ENCODE assay signal across 8 cellular contexts in genomic region chr6:78867020-78867369, GRCh38. TPM values are rescaled to one million over a fixed set of nuclear protein-coding genes. Genes with fewer than 3 reads are reported as not detected.
DNase-seq lines count a peak whose midpoint lies in the region; ATAC-seq and TF ChIP-seq lines count a peak whose summit lies in the region.

No MANE protein-coding gene starts in this region.

- H3K4me1 ChIP-seq in OCI-LY3 (ENCODE audit: low read length) (peaks cover 11% of the 10 kb centered on the region), osteoblast (ENCODE audit: insufficient read depth, low read length) (no peaks in the 10 kb centered on the region)

- H4K20me1 ChIP-seq in OCI-LY3 (ENCODE audit: insufficient read depth, low read length): no peaks in the 10 kb centered on the region
- no peaks in the 10 kb centered on the region for H4K20me1 ChIP-seq in osteoblast (ENCODE audit: insufficient read depth, low read length)

- no peak for DNase-seq in HFF-Myc (ENCODE audit: extremely low read depth, low read depth)
- no peak for DNase-seq in osteoblast (ENCODE audit: insufficient read length, low spot score, missing footprints)
- no peak for DNase-seq in RPMI8226
- no peak for DNase-seq in AG08395 (ENCODE audit: low spot score)
- DNase-seq in SHP77 treated with DMSO at 0.1 percent for 48 hours (lab: John Stamatoyannopoulos, UW): no peak

- H3K79me2 ChIP-seq in OCI-LY3 (ENCODE audit: low read length) (peaks cover 27% of the 10 kb centered on the region), osteoblast (ENCODE audit: insufficient read depth, low read length) (peaks cover 5% of the 10 kb centered on the region)

- H3K9ac ChIP-seq in OCI-LY3 (ENCODE audit: low read length): peak overlapping the region; percentile 83

- H2AFZ ChIP-seq in OCI-LY3 (ENCODE audit: low read depth, low read length) (peak overlapping the region; percentile 94), osteoblast (ENCODE audit: low read length) (peak overlapping the region; percentile 100)

- H3K27me3 ChIP-seq in OCI-LY3 (ENCODE audit: low read depth, low read length) (no peaks in the 10 kb centered on the region), osteoblast (ENCODE audit: insufficient read depth, low read length) (no peaks in the 10 kb centered on the region)

- no peaks in the 10 kb centered on the region for H3K9me3 ChIP-seq in OCI-LY3 (ENCODE audit: insufficient read depth, low read length)
- no peaks in the 10 kb centered on the region for H3K9me3 ChIP-seq in osteoblast (ENCODE audit: low read depth, low read length)

- ATAC-seq in GM18519 (IDR thresholded peaks at IDR 0.05; ENCODE audit: low FRiP score, unreplicated experiment) (peak; percentile 12), esophagus mucosa (peak; percentile 18)

- TF ChIP-seq CTCF in HFF-Myc (IDR thresholded peaks at IDR 0.05; ENCODE audit: low read depth, low read length, missing control alignments) (no peak), OCI-LY3 (IDR thresholded peaks at IDR 0.05; ENCODE audit: low read depth, low read length) (no peak), osteoblast (IDR thresholded peaks at IDR 0.05; ENCODE audit: extremely low read depth, low read depth, low read length) (no peak)

- H3K36me3 ChIP-seq in OCI-LY3 (replicated peaks; ENCODE audit: low read depth, low read length): no peaks in the 10 kb centered on the region
- no peaks in the 10 kb centered on the region for H3K36me3 ChIP-seq in osteoblast (ENCODE audit: insufficient read depth, low read length)

- H3K4me3 ChIP-seq in HFF-Myc (replicated peaks; ENCODE audit: low read depth, low read length) (peak overlapping the region; percentile 85), OCI-LY3 (ENCODE audit: low read length) (peak overlapping the region; percentile 82), osteoblast (ENCODE audit: insufficient read depth, low read length) (peak overlapping the region; percentile 99)

- H3K27ac ChIP-seq in OCI-LY3 (ENCODE audit: low read length): peak overlapping the region; percentile 63
- H3K27ac ChIP-seq in osteoblast (ENCODE audit: low read depth, low read length): peak overlapping the region; percentile 48

- H3K4me2 ChIP-seq in OCI-LY3 (ENCODE audit: low read length) (peak overlapping the region; percentile 70), osteoblast (ENCODE audit: insufficient read depth, low read length) (peak overlapping the region; percentile 95)

RNA-seq across cellular contexts. Expression of gene IRAK1BP1, which starts 0.4 kb away (rescaled TPM):
- 2.7 TPM for total RNA-seq in esophagus mucosa
- total RNA-seq in osteoblast: 6.9 and 7.1 TPM in 2 replicates
